27 cellular contexts compared by ENCODE assay signal in genomic region chr18:38886235-38886634, GRCh38.
"Had no signal": no experiment of that assay in that cellular context is flagged by ENCODE, and none has a peak within 500 bp of the region (broad histone marks: within the 10 kb centered on the region; RNA-seq: fewer than 3 reads in every experiment).

No MANE protein-coding gene starts in this region.

- H3K4me1 Mint-ChIP-seq: endodermal cell; immature natural killer cell; mesothelial cell of epicardium; naive B cell; naive thymus-derived CD8-positive, alpha-beta T cell had no signal

- H3K9me3 Mint-ChIP-seq: endodermal cell, mesothelial cell of epicardium had no signal

- DNase-seq: colonic mucosa; cortex of kidney; effector CD8-positive, alpha-beta T cell; effector memory CD8-positive, alpha-beta T cell; endodermal cell; erythroblast; esophagus squamous epithelium; foreskin fibroblast; heart left ventricle; hypothalamus; immature natural killer cell; islet precursor cell; kidney; kidney glomerular epithelial cell; left colon; left ventricle myocardium inferior; lower lobe of right lung; mesenchymal stem cell; mucosa of descending colon; naive B cell; naive thymus-derived CD8-positive, alpha-beta T cell had no signal

- H3K4me3 Mint-ChIP-seq: dendritic cell treated with granulocyte-macrophage colony-stimulating factor and Interleukin-4, amounts not matched to agents 40 ng/mL and 50 ng/mL, for 4 days; effector memory CD8-positive, alpha-beta T cell; endodermal cell; immature natural killer cell; mesothelial cell of epicardium; naive B cell; naive thymus-derived CD8-positive, alpha-beta T cell had no signal

- H3K27ac ChIP-seq: colonic mucosa, epithelial cell of prostate, esophagus squamous epithelium, gastroesophageal sphincter, heart left ventricle, left ventricle myocardium inferior, lower lobe of right lung had no signal

- H3K4me1 ChIP-seq: colonic mucosa, esophagus squamous epithelium, gastroesophageal sphincter, heart left ventricle, left ventricle myocardium inferior, lower lobe of right lung had no signal

- H3K4me3 ChIP-seq: colonic mucosa, esophagus squamous epithelium, gastroesophageal sphincter, heart left ventricle, left ventricle myocardium inferior, lower lobe of right lung, mucosa of descending colon had no signal

- H3K27ac Mint-ChIP-seq: dendritic cell treated with granulocyte-macrophage colony-stimulating factor and Interleukin-4, amounts not matched to agents 40 ng/mL and 50 ng/mL, for 4 days; effector memory CD8-positive, alpha-beta T cell; endodermal cell; immature natural killer cell; mesothelial cell of epicardium; naive B cell; naive thymus-derived CD8-positive, alpha-beta T cell had no signal

- H3K36me3 ChIP-seq: colonic mucosa, esophagus squamous epithelium, gastroesophageal sphincter, heart left ventricle, left ventricle myocardium inferior, lower lobe of right lung had no signal

- H3K9me3 ChIP-seq: colonic mucosa, esophagus squamous epithelium, gastroesophageal sphincter, heart left ventricle, left ventricle myocardium inferior, lower lobe of right lung, mucosa of descending colon had no signal

- H3K27me3 Mint-ChIP-seq: dendritic cell treated with granulocyte-macrophage colony-stimulating factor and Interleukin-4, amounts not matched to agents 40 ng/mL and 50 ng/mL, for 4 days; effector memory CD8-positive, alpha-beta T cell; naive B cell; naive thymus-derived CD8-positive, alpha-beta T cell had no signal

- H3K27me3 ChIP-seq: colonic mucosa, esophagus squamous epithelium, gastroesophageal sphincter, heart left ventricle had no signal

- ATAC-seq: effector memory CD8-positive, alpha-beta T cell; esophagus mucosa; gastroesophageal sphincter; heart left ventricle; left colon; left lobe of liver; lower lobe of right lung; mucosa of descending colon; naive thymus-derived CD8-positive, alpha-beta T cell had no signal

- H3K36me3 Mint-ChIP-seq: immature natural killer cell; mesothelial cell of epicardium; naive B cell; naive thymus-derived CD8-positive, alpha-beta T cell had no signal
